In genomic region chr1:59699227-59699847, GRCh38 we compare ENCODE assay signal across 8 cellular contexts.
DNase-seq lines count a peak whose midpoint lies in the region; ATAC-seq, FAIRE-seq and TF ChIP-seq lines count a peak whose summit lies in the region.

No MANE protein-coding gene starts in this region.

- H3K79me2 ChIP-seq in keratinocyte (ENCODE audit: control insufficient read depth, insufficient read depth, low read length), result no peaks in the 10 kb centered on the region

- H2AFZ ChIP-seq in keratinocyte (ENCODE audit: control insufficient read depth, low read length), result no peak overlapping the region

- dilution Hi-C loops in keratinocyte (cut with MboI; ENCODE audit: extremely low pct_ligation_motif_present, low sequenced_read_pairs), result no loop called here

- H3K27me3 ChIP-seq in CD4-positive, alpha-beta memory T cell (ENCODE audit: insufficient read depth, low read length), result no peaks in the 10 kb centered on the region
- H3K27me3 ChIP-seq in H7 (ENCODE audit: control insufficient read depth, insufficient read depth, low read length) (no peaks in the 10 kb centered on the region), keratinocyte (ENCODE audit: control insufficient read depth, extremely low read depth, insufficient read depth, low read length) (no peaks in the 10 kb centered on the region), stomach (no peaks in the 10 kb centered on the region)

- no peaks in the 10 kb centered on the region for H3K9me3 ChIP-seq in CD4-positive, alpha-beta memory T cell (ENCODE audit: control insufficient read depth in 1 of 2, low read length in 2 of 2)
- no peaks in the 10 kb centered on the region for H3K9me3 ChIP-seq in keratinocyte (ENCODE audit: control insufficient read depth, low read depth, low read length)
- no peaks in the 10 kb centered on the region for H3K9me3 ChIP-seq in stomach

- no peak for FAIRE-seq in keratinocyte (lab: Jason Lieb, UNC)

- peaks cover 0 to 2% of the 10 kb centered on the region in 2 donors for H3K27me3 Mint-ChIP-seq in CD4-positive, alpha-beta memory T cell

- H3K9ac ChIP-seq in keratinocyte (ENCODE audit: control insufficient read depth, extremely low read depth, insufficient read depth, low read length), result no peak overlapping the region

- no peaks in the 10 kb centered on the region for H4K20me1 ChIP-seq in keratinocyte (ENCODE audit: control insufficient read depth, extremely low read depth, insufficient read depth, low read length)

- intact Hi-C loops in CD4-positive, alpha-beta memory T cell (cut with micrococcal nuclease), result loop anchor here (1.0 to 5.0 kb wide), 5 partner anchors 60 to 959 kb away; no protein-coding TSS in a partner anchor
- intact Hi-C loops in stomach (cut with DNase I; ENCODE audit: low total_unique reads), result no loop called here
- intact Hi-C loops in lower leg skin (cut with DNase I; ENCODE audit: low total_unique reads), result no loop called here

- no peak for ATAC-seq in HG02938 (IDR thresholded peaks at IDR 0.05; ENCODE audit: unreplicated experiment)

- TF ChIP-seq CTCF in keratinocyte (optimal IDR thresholded peaks at IDR 0.05 in 1 of 3, IDR thresholded peaks at IDR 0.05 in 1 of 3, conservative IDR thresholded peaks at IDR 0.05 in 1 of 3; ENCODE audit: extremely low read depth in 1 of 3, insufficient read depth in 2 of 3, low read length in 3 of 3) (peak; percentile 38 to 82 (median 71)), stomach (IDR thresholded peaks at IDR 0.05) (peak in 5 of 7 experiments; percentile 84 to 97 (median 90)), lower leg skin (IDR thresholded peaks at IDR 0.05) (peak in 1 of 3 donors; percentile 56)

- no peaks in the 10 kb centered on the region for H3K36me3 Mint-ChIP-seq in CD4-positive, alpha-beta memory T cell

- no peak overlapping the region for H3K4me3 ChIP-seq in CD4-positive, alpha-beta memory T cell (ENCODE audit: low read length in 2 of 2)
- H3K4me3 ChIP-seq in H7 (ENCODE audit: insufficient read depth, low read depth, low read length) (no peak overlapping the region), keratinocyte (ENCODE audit: control insufficient read depth in 2 of 3, extremely low read depth in 1 of 3, insufficient read depth in 2 of 3, low read depth in 1 of 3, low read length in 3 of 3) (no peak overlapping the region), stomach (no peak overlapping the region), lower leg skin (ENCODE audit: low read depth, poor library complexity, severe bottlenecking) (no peak overlapping the region)

- H3K36me3 ChIP-seq in CD4-positive, alpha-beta memory T cell (ENCODE audit: insufficient read depth, low read length), result no peaks in the 10 kb centered on the region
- H3K36me3 ChIP-seq in H7 (replicated peaks; ENCODE audit: control insufficient read depth, insufficient read depth, low read length) (no peaks in the 10 kb centered on the region), keratinocyte (ENCODE audit: control insufficient read depth in 2 of 2, extremely low read depth in 1 of 2, insufficient read depth in 2 of 2, low read length in 2 of 2) (no peaks in the 10 kb centered on the region), stomach (no peaks in the 10 kb centered on the region)

- CTCF ChIA-PET in CD4-positive, alpha-beta memory T cell (lab: Charles Lee; ENCODE audit: partially characterized antibody), result interaction anchor here (0.7 to 8.1 kb wide), 51 partner anchors 12 to 1184 kb away, joined by 3 to 161 read pairs (median 4); partner anchors contain the start of gene JUN

- TF ChIP-seq POLR2A in stomach (IDR thresholded peaks at IDR 0.05), result no peak
- no peak for TF ChIP-seq POLR2A in lower leg skin (IDR thresholded peaks at IDR 0.05)

- POLR2A ChIA-PET in CD4-positive, alpha-beta memory T cell (lab: Charles Lee; ENCODE audit: partially characterized antibody), result interaction anchor here (1.3 to 3.5 kb wide), 3 partner anchors 915 to 1000 kb away, joined by 3 to 20 read pairs (median 5); partner anchors contain the start of genes JUN and MYSM1

- no peak for TF ChIP-seq EP300 in stomach (IDR thresholded peaks at IDR 0.05)

- H3K9me1 ChIP-seq in keratinocyte (ENCODE audit: control insufficient read depth, extremely low read depth, insufficient read depth, low read length), result no peaks in the 10 kb centered on the region

- peaks cover 22% of the 10 kb centered on the region for H3K4me1 ChIP-seq in CD4-positive, alpha-beta memory T cell (ENCODE audit: insufficient read depth, low read length)
- H3K4me1 ChIP-seq in keratinocyte (ENCODE audit: control insufficient read depth, extremely low read depth, insufficient read depth, low read length) (no peaks in the 10 kb centered on the region), stomach (peaks cover 11 to 46% (median 29%) of the 10 kb centered on the region in 4 donors)

- peak in 4 of 5 donors; percentile 42 to 49 (median 48) for DNase-seq in CD4-positive, alpha-beta memory T cell
- peak; percentile 45 for DNase-seq in H7
- DNase-seq in NCI-H82 treated with DMSO at 0.1 percent for 48 hours (lab: John Stamatoyannopoulos, UW; ENCODE audit: unreplicated experiment), result peak; percentile 56
- peak; percentile 73 for DNase-seq in astrocyte of the hippocampus (ENCODE audit: low read depth, low spot score)
- no peak for DNase-seq in keratinocyte (ENCODE audit: low read depth, low spot score)
- DNase-seq in stomach, result no peak
- no peak for DNase-seq in lower leg skin (ENCODE audit: low spot score in 2 of 2)

- no peak overlapping the region for H3K4me2 ChIP-seq in keratinocyte (ENCODE audit: control insufficient read depth, extremely low read depth, insufficient read depth, low read depth, low read length)

- H3K9me3 Mint-ChIP-seq in CD4-positive, alpha-beta memory T cell, result no peaks in the 10 kb centered on the region

- H3K4me3 Mint-ChIP-seq in CD4-positive, alpha-beta memory T cell, result no peak overlapping the region

- H3K27ac Mint-ChIP-seq in CD4-positive, alpha-beta memory T cell, result no peak overlapping the region

- WGBS in stomach, 5 donors, result 46 to 54% (median 51%) methylated on average over 5 of the region's 5 CpGs
- 44 to 45% methylated on average over 5 of the region's 5 CpGs for WGBS in lower leg skin, 2 donors

- peaks cover 13 to 19% (median 15%) of the 10 kb centered on the region in 4 donors for H3K4me1 Mint-ChIP-seq in CD4-positive, alpha-beta memory T cell

- H3K27ac ChIP-seq in CD4-positive, alpha-beta memory T cell (ENCODE audit: low read depth, low read length), result no peak overlapping the region
- H3K27ac ChIP-seq in keratinocyte (ENCODE audit: control insufficient read depth, insufficient read depth, low read length), result no peak overlapping the region
- peak overlapping the region in 3 of 5 donors; percentile 3 to 55 (median 25) for H3K27ac ChIP-seq in stomach

Comparison
In these comparisons a context has a peak if more than half of its experiments do, and no peak if none do; other contexts are left out.
1. DNase-seq: peak in CD4-positive, alpha-beta memory T cell (4 of 5), H7 (single experiment), NCI-H82 treated with DMSO at 0.1 percent for 48 hours (single experiment) and astrocyte of the hippocampus (single experiment); none in keratinocyte (single experiment), stomach (single experiment) and lower leg skin (0 of 2).
2. H3K27ac ChIP-seq: peak in stomach (3 of 5); none in CD4-positive, alpha-beta memory T cell (single experiment) and keratinocyte (single experiment).